Comparison of ENCODE assay signal across 8 cellular contexts in genomic region chr18:23992119-23992940, GRCh38. TPM values are rescaled to one million over a fixed set of nuclear protein-coding genes. Genes with fewer than 3 reads are reported as not detected.
A peak's percentile ranks its signal among the peaks of the same experiment; 100 is the strongest.
DNase-seq lines count a peak whose midpoint lies in the region; ATAC-seq and TF ChIP-seq lines count a peak whose summit lies in the region.

No MANE protein-coding gene starts in this region.

- peaks cover 6% of the 10 kb centered on the region for H3K27me3 Mint-ChIP-seq in activated T-cell treated with anti-CD3 and anti-CD28 coated beads, Interleukin-2, amount 50 U/mL, for 72 hours (ENCODE audit: low read depth)

- no peak for TF ChIP-seq CTCF in hepatocyte (IDR thresholded peaks at IDR 0.05; ENCODE audit: poor library complexity)
- TF ChIP-seq CTCF in smooth muscle cell (IDR thresholded peaks at IDR 0.05; ENCODE audit: borderline replicate concordance, insufficient read depth, poor library complexity, severe bottlenecking) = no peak

- WGBS in hepatocyte (ENCODE audit: low lambda C conversion rate, missing lambda C conversion rate) = 75% methylated on average over 7 of the region's 7 CpGs
- 75% methylated on average over 7 of the region's 7 CpGs for WGBS in smooth muscle cell (ENCODE audit: low lambda C conversion rate)

- H3K4me2 ChIP-seq in hepatocyte (no peak overlapping the region), smooth muscle cell (no peak overlapping the region)

- intact Hi-C loops in left ventricle myocardium superior (cut with micrococcal nuclease) = no loop called here

- no peaks in the 10 kb centered on the region for H3K36me3 ChIP-seq in hepatocyte (replicated peaks; ENCODE audit: insufficient read depth, low read depth)
- H3K36me3 ChIP-seq in smooth muscle cell (ENCODE audit: low read depth) = no peaks in the 10 kb centered on the region

- no peak overlapping the region for H3K9ac ChIP-seq in smooth muscle cell (ENCODE audit: low read depth)

- H3F3A ChIP-seq in smooth muscle cell (ENCODE audit: low read depth) = no peaks in the 10 kb centered on the region

- peak overlapping the region; percentile 70 for H3K27ac Mint-ChIP-seq in activated T-cell treated with anti-CD3 and anti-CD28 coated beads, Interleukin-2, amount 50 U/mL, for 72 hours

- H3K36me3 Mint-ChIP-seq in activated T-cell treated with anti-CD3 and anti-CD28 coated beads, Interleukin-2, amount 50 U/mL, for 72 hours (ENCODE audit: insufficient read depth in 2 of 2) = peaks cover 0 to 2% of the 10 kb centered on the region in 2 donors

- no peak overlapping the region for H2AFZ ChIP-seq in hepatocyte
- H2AFZ ChIP-seq in smooth muscle cell (ENCODE audit: low read depth) = no peak overlapping the region

- DNase-seq in AG20443 (ENCODE audit: low spot score) = peak; percentile 16
- peak; percentile 51 to 65 for DNase-seq in activated T-cell treated with anti-CD3 and anti-CD28 coated beads, Interleukin-2, amount 50 U/mL, for 72 hours
- peak; percentile 75 for DNase-seq in left ventricle myocardium superior
- DNase-seq in HUDEP-2 (lab: John Stamatoyannopoulos, UW; ENCODE audit: unreplicated experiment in 76 of 76) = no peak
- DNase-seq in hepatocyte (ENCODE audit: low spot score) = no peak
- DNase-seq in hepatic stellate cell (ENCODE audit: low spot score) = no peak
- no peak for DNase-seq in smooth muscle cell (lab: John Stamatoyannopoulos, UW; ENCODE audit: unreplicated experiment)

- H3K9me2 ChIP-seq in hepatocyte (replicated peaks; ENCODE audit: insufficient read depth) = no peaks in the 10 kb centered on the region

- H3K9me3 Mint-ChIP-seq in activated T-cell treated with anti-CD3 and anti-CD28 coated beads, Interleukin-2, amount 50 U/mL, for 72 hours = no peaks in the 10 kb centered on the region

- no peaks in the 10 kb centered on the region for H3K4me1 ChIP-seq in hepatocyte (ENCODE audit: insufficient read depth)
- H3K4me1 ChIP-seq in smooth muscle cell (ENCODE audit: low read depth) = no peaks in the 10 kb centered on the region

- H4K20me1 ChIP-seq in hepatocyte (ENCODE audit: insufficient read depth, poor library complexity, severe bottlenecking) = no peaks in the 10 kb centered on the region
- H4K20me1 ChIP-seq in smooth muscle cell (ENCODE audit: low read depth) = no peaks in the 10 kb centered on the region

- H3K4me3 Mint-ChIP-seq in activated T-cell treated with anti-CD3 and anti-CD28 coated beads, Interleukin-2, amount 50 U/mL, for 72 hours = peak overlapping the region; percentile 65 to 80

- H3K27me3 ChIP-seq in hepatocyte = no peaks in the 10 kb centered on the region
- H3K27me3 ChIP-seq in smooth muscle cell (ENCODE audit: low read depth) = peaks cover 10% of the 10 kb centered on the region

- no peak overlapping the region for H3K27ac ChIP-seq in hepatocyte
- no peak overlapping the region for H3K27ac ChIP-seq in smooth muscle cell (ENCODE audit: low read depth)

- no peaks in the 10 kb centered on the region for H3K79me2 ChIP-seq in hepatocyte
- no peaks in the 10 kb centered on the region for H3K79me2 ChIP-seq in smooth muscle cell (ENCODE audit: low read depth)

- ATAC-seq in HG03378 (IDR thresholded peaks at IDR 0.05; ENCODE audit: unreplicated experiment) = peak; percentile 46
- ATAC-seq in activated T-cell treated with anti-CD3 and anti-CD28 coated beads, Interleukin-2, amount 50 U/mL, for 72 hours (replicated peaks in 1 of 2) = peak; percentile 99
- peak; percentile 98 for ATAC-seq in left ventricle myocardium superior

- H3K4me3 ChIP-seq in hepatocyte (no peak overlapping the region), smooth muscle cell (no peak overlapping the region)

- peaks cover 67% of the 10 kb centered on the region for H3K4me1 Mint-ChIP-seq in activated T-cell treated with anti-CD3 and anti-CD28 coated beads, Interleukin-2, amount 50 U/mL, for 72 hours (ENCODE audit: low read depth)

- H3K9me3 ChIP-seq in hepatocyte (ENCODE audit: low read depth) = no peaks in the 10 kb centered on the region
- H3K9me3 ChIP-seq in smooth muscle cell (replicated peaks; ENCODE audit: low read depth) = no peaks in the 10 kb centered on the region

RNA-seq across cellular contexts. Expression of gene TTC39C, which starts 22.2 kb away (rescaled TPM):
- 10 to 100 TPM; 38.8 to 41.3 TPM for total RNA-seq in activated T-cell treated with anti-CD3 and anti-CD28 coated beads, Interleukin-2, amount 50 U/mL, for 72 hours
- total RNA-seq in left ventricle myocardium superior (4.1 TPM), hepatocyte (36.7 and 41.6 TPM in 2 replicates), smooth muscle cell (10.4 TPM in 2 replicates)
- polyA plus RNA-seq in hepatocyte (17.2 and 23.9 TPM in 2 replicates), smooth muscle cell (3.1 and 4.6 TPM in 2 replicates)

Comparison
In these comparisons a context has a peak if more than half of its experiments do, and no peak if none do; other contexts are left out.
1. DNase-seq: peak in AG20443 (single experiment), activated T-cell treated with anti-CD3 and anti-CD28 coated beads, Interleukin-2, amount 50 U/mL, for 72 hours (2 of 2) and left ventricle myocardium superior (single experiment); none in HUDEP-2 (0 of 76), hepatocyte (single experiment), hepatic stellate cell (single experiment) and smooth muscle cell (single experiment).
2. ATAC-seq: peak in every context shown above with its lines; median percentile 99 in activated T-cell treated with anti-CD3 and anti-CD28 coated beads, Interleukin-2, amount 50 U/mL, for 72 hours; 98 in left ventricle myocardium superior; 46 in HG03378.